20 cellular contexts compared by ENCODE assay signal in the genomic region with DNA sequence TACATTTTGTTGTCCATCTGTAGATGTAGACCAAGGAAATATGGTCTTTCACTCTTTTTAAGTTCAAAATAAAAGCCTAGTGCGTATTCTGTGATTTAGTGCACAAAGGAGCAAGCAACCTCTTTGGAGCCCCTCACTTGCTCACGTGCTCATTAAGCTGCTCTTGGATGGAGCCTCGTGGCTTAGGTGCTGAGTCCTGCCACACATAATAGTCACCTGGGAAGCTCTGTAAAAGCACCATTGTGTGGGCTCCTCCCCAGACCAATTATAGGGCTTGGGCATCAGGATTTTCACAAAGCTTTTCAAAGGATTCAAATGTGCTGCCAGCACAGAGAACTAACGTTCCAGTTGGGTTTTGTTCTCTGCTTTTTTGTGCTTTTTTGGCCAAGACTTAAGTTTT.
A peak's percentile ranks its signal among the peaks of the same experiment; 100 is the strongest.
DNase-seq lines count a peak whose midpoint lies in the region; ATAC-seq and TF ChIP-seq lines count a peak whose summit lies in the region.
"Had no signal": no experiment of that assay in that cellular context is flagged by ENCODE, and none has a peak within 500 bp of the region (broad histone marks: within the 10 kb centered on the region; RNA-seq: fewer than 3 reads in every experiment).

No MANE protein-coding gene starts in this region.

- TF ChIP-seq CTCF in VCaP (conservative IDR thresholded peaks at IDR 0.05): no peak

- intact Hi-C loops in left colon (cut with DNase I, micrococcal nuclease): no loop called here

- ATAC-seq in left colon: no peak
- ATAC-seq: K562 had no signal

- peak overlapping the region; percentile 74 for H3K27ac ChIP-seq in VCaP
- H3K27ac ChIP-seq: PC-9, SJSA1 had no signal

- DNase-seq in NCI-H748 (lab: John Stamatoyannopoulos, UW; ENCODE audit: unreplicated experiment) (peak; percentile 34), NCI-H748 treated with DMSO at 0.1 percent for 48 hours (lab: John Stamatoyannopoulos, UW) (no peak), NCI-H1436 treated with DMSO at 0.1 percent for 48 hours (lab: John Stamatoyannopoulos, UW) (peak; percentile 13), RPMI8226 (no peak), germinal center (ENCODE audit: low spot score) (no peak), left colon (no peak)
- DNase-seq: C1 segment of cervical spinal cord; Caco-2; CD4-positive, alpha-beta memory T cell; HFFc6; Kasumi-1; NCI-H1105 treated with DMSO at 0.1 percent for 48 hours; NCI-H1930; NCI-H2171 treated with DMSO at 0.1 percent for 48 hours; NCI-H526 treated with DMSO at 0.1 percent for 48 hours; PC-9; Right ventricle myocardium superior had no signal

Comparison
In these comparisons a context has a peak if more than half of its experiments do, and no peak if none do; other contexts are left out.
1. DNase-seq: peak in NCI-H748 (single experiment) and NCI-H1436 treated with DMSO at 0.1 percent for 48 hours (single experiment); none in NCI-H748 treated with DMSO at 0.1 percent for 48 hours (single experiment), RPMI8226 (single experiment), germinal center (single experiment) and left colon (0 of 2).